10 cellular contexts compared by ENCODE assay signal in genomic region chr11:26322335-26323067, GRCh38. TPM values are rescaled to one million over a fixed set of nuclear protein-coding genes. Genes with fewer than 3 reads are reported as not detected.
"Had no signal": no experiment of that assay in that cellular context is flagged by ENCODE, and none has a peak within 500 bp of the region (broad histone marks: within the 10 kb centered on the region; RNA-seq: fewer than 3 reads in every experiment).

No MANE protein-coding gene starts in this region.

- DNase-seq: H9, HCEC 1CT, Karpas-422, KBM-7 had no signal

- ATAC-seq: GM23338 had no signal

- H3K27ac ChIP-seq: HL-60, KMS-11 had no signal

- H3K4me3 ChIP-seq: GM23338 had no signal

- FAIRE-seq: H1, H54, HTR-8/SVneo had no signal

- H3K4me2 ChIP-seq: GM23338, KMS-11 had no signal

RNA-seq across cellular contexts. Expression of gene ANO3, which starts 9.4 kb away (rescaled TPM):
- total RNA-seq: GM23338, H1, H9 had no signal
- polyA plus RNA-seq: GM23338, H1 had no signal
